ENCODE assay signal across 23 cellular contexts in the genomic region with DNA sequence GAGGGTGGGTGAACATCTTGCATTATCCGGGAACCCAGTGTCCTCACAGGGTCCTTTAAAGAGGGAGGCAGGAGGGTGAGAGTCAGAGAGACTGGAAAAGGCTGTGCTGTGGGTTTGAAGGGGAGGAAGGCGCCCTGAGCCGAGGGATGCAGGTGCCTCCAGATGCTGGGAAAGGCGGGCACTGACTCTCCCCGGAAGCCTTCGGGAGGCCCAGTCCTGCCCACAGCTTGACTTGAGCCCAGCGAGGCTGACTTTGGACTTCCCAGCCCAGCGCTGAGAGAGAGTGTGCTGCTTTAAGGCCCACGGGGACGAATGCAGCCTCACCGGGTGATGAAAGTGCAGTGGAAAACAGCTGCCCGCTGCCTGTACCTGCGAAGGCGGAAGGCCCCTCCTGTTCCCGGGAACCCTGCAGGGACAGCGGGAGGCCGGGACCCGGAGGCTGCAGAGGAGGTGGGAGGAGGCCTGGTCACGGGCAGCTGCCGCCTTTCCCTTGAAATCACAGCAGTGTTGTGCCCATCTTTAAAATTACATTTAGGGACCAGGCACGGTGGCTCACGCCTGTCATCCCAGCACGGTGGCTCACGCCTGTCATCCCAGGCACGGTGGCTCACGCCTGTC.
"Had no signal": no experiment of that assay in that cellular context is flagged by ENCODE, and none has a peak within 500 bp of the region (broad histone marks: within the 10 kb centered on the region; RNA-seq: fewer than 3 reads in every experiment).

No MANE protein-coding gene starts in this region.

- H3K4me3 Mint-ChIP-seq: activated naive CD8-positive, alpha-beta T cell; naive thymus-derived CD8-positive, alpha-beta T cell; type B pancreatic cell had no signal

- H3K36me3 ChIP-seq: uterus had no signal

- H3K27ac ChIP-seq: brain microvascular endothelial cell, gastroesophageal sphincter, lower lobe of right lung, uterus, VCaP had no signal

- H3K9me3 ChIP-seq: gastroesophageal sphincter, lower lobe of right lung, uterus had no signal

- H3K27me3 ChIP-seq: brain microvascular endothelial cell, gastroesophageal sphincter, uterus had no signal

- H3K27ac Mint-ChIP-seq: activated naive CD8-positive, alpha-beta T cell; type B pancreatic cell had no signal

- ATAC-seq: gastroesophageal sphincter; left lobe of liver; lower lobe of right lung; naive thymus-derived CD8-positive, alpha-beta T cell; right cardiac atrium had no signal

- H3K27me3 Mint-ChIP-seq: activated naive CD8-positive, alpha-beta T cell; naive thymus-derived CD8-positive, alpha-beta T cell; type B pancreatic cell had no signal

- H3K4me3 ChIP-seq: gastroesophageal sphincter, lower lobe of right lung, uterus had no signal

- H3K9me3 Mint-ChIP-seq: naive thymus-derived CD8-positive, alpha-beta T cell; type B pancreatic cell had no signal

- DNase-seq: activated CD4-positive, alpha-beta T cell treated with anti-CD3 and anti-CD28 coated beads for 4 hours; activated CD4-positive, alpha-beta T cell treated with anti-CD3 and anti-CD28 coated beads, Interleukin-2, amount 50 U/mL, for 4 hours; activated CD8-positive, alpha-beta memory T cell treated with anti-CD3 and anti-CD28 coated beads for 24 hours; activated effector memory CD4-positive, alpha-beta T cell treated with Interleukin-2 at 50 U/mL for 16 hours; activated naive CD4-positive, alpha-beta T cell treated with Interleukin-2 at 50 U/mL for 16 hours; brain microvascular endothelial cell; cortex of kidney; head of caudate nucleus; hypothalamus; kidney glomerular epithelial cell; lower lobe of right lung; mesenchymal stem cell; naive thymus-derived CD8-positive, alpha-beta T cell; posterior cingulate gyrus; right cardiac atrium; stimulated activated CD4-positive, alpha-beta T cell treated with anti-CD3 and anti-CD28 coated beads, Interleukin-2, amount 100 ng/mL, for 48 hours; stimulated activated naive CD4-positive, alpha-beta T cell treated with Interleukin-2 at 50 U/mL for 16 hours; uterus had no signal

- H3K36me3 Mint-ChIP-seq: activated naive CD8-positive, alpha-beta T cell; type B pancreatic cell had no signal
